In the genomic region with DNA sequence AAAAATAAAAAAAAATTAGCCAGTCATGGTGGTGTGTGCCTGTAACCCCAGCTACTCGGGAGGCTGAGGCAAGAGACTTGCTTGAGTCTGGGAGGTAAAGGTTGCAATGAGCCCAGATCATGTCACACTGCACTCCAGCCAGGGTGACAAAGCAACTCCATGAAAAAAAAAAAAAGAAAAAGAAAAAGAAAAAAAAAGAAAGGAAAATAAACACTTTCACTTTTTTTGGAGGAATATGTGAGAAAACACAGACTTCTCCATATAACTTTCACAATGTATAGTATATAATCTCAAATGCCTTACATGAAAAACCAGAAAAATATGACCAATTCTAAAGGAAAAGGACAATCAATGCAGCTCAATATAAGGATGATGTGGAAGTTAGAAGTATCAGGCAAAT, we compare ENCODE assay signal across 27 cellular contexts. TPM values are rescaled to one million over a fixed set of nuclear protein-coding genes. Genes with fewer than 3 reads are reported as not detected.
DNase-seq lines count a peak whose midpoint lies in the region; ATAC-seq and TF ChIP-seq lines count a peak whose summit lies in the region.
"Had no signal": no experiment of that assay in that cellular context is flagged by ENCODE, and none has a peak within 500 bp of the region (broad histone marks: within the 10 kb centered on the region; RNA-seq: fewer than 3 reads in every experiment).

No MANE protein-coding gene starts in this region.

- no peak overlapping the region for H3K4me3 Mint-ChIP-seq in activated T-cell treated with anti-CD3 and anti-CD28 coated beads, Interleukin-2, amount 50 U/mL, for 72 hours
- peak overlapping the region; percentile 71 for H3K4me3 Mint-ChIP-seq in memory B cell
- H3K4me3 Mint-ChIP-seq: CD14-positive monocyte had no signal

- H3K79me2 ChIP-seq in OCI-LY3 (ENCODE audit: low read length) = peaks cover 100% of the 10 kb centered on the region

- ATAC-seq in activated T-cell treated with anti-CD3 and anti-CD28 coated beads, Interleukin-2, amount 50 U/mL, for 72 hours (replicated peaks in 1 of 2) = no peak
- ATAC-seq in memory B cell (ENCODE audit: low read depth) (no peak), GM21423 (IDR thresholded peaks at IDR 0.05; ENCODE audit: unreplicated experiment) (no peak)
- ATAC-seq: HCT116 had no signal

- H2AFZ ChIP-seq in OCI-LY3 (ENCODE audit: low read depth, low read length) = no peak overlapping the region

- peaks cover 74% of the 10 kb centered on the region for H3K36me3 ChIP-seq in OCI-LY3 (replicated peaks; ENCODE audit: low read depth, low read length)
- H3K36me3 ChIP-seq: BE2C had no signal

- TF ChIP-seq CTCF in OCI-LY3 (IDR thresholded peaks at IDR 0.05; ENCODE audit: low read depth, low read length) = no peak

- peak overlapping the region; percentile 93 for H3K4me3 ChIP-seq in OCI-LY3 (ENCODE audit: low read length)
- H3K4me3 ChIP-seq: SK-N-MC had no signal

- no peaks in the 10 kb centered on the region for H3K9me3 ChIP-seq in OCI-LY3 (ENCODE audit: insufficient read depth, low read length)
- H3K9me3 ChIP-seq: BE2C had no signal

- DNase-seq in activated T-cell treated with anti-CD3 and anti-CD28 coated beads, Interleukin-2, amount 50 U/mL, for 72 hours = no peak
- no peak for DNase-seq in activated T-cell treated with anti-CD3 and anti-CD28 coated beads, Interleukin-2, amount 50 U/mL, for 48 hours
- no peak for DNase-seq in memory B cell (ENCODE audit: low spot score in 2 of 2)
- DNase-seq in hypothalamus (lab: John Stamatoyannopoulos, UW) = no peak
- no peak for DNase-seq in NCI-H69 (lab: John Stamatoyannopoulos, UW)
- DNase-seq in NCI-H2227 treated with DMSO at 0.1 percent for 48 hours (lab: John Stamatoyannopoulos, UW) = no peak
- DNase-seq: BE2C, Calu3, DMS79 treated with DMSO at 0.1 percent for 48 hours, Karpas-422, NCI-H1092 treated with DMSO at 0.1 percent for 48 hours, NCI-H1436 treated with DMSO at 0.1 percent for 48 hours, NCI-H1930, NCI-H2107, NCI-H446, NCI-H524 treated with DMSO at 0.1 percent for 48 hours, SIG-M5, SW 1271 had no signal

- H3K4me1 ChIP-seq in OCI-LY3 (ENCODE audit: low read length) = peaks cover 66% of the 10 kb centered on the region
- H3K4me1 ChIP-seq: BE2C had no signal

- peaks cover 49% of the 10 kb centered on the region for H3K4me1 Mint-ChIP-seq in activated T-cell treated with anti-CD3 and anti-CD28 coated beads, Interleukin-2, amount 50 U/mL, for 72 hours (ENCODE audit: low read depth)
- H3K4me1 Mint-ChIP-seq in memory B cell = peaks cover 42% of the 10 kb centered on the region

- peak overlapping the region; percentile 97 for H3K27ac ChIP-seq in OCI-LY3 (ENCODE audit: low read length)
- H3K27ac ChIP-seq: 22Rv1, HL-60, SK-N-MC had no signal

- peaks cover 2 to 5% of the 10 kb centered on the region in 2 donors for H3K36me3 Mint-ChIP-seq in activated T-cell treated with anti-CD3 and anti-CD28 coated beads, Interleukin-2, amount 50 U/mL, for 72 hours (ENCODE audit: insufficient read depth in 2 of 2)
- H3K36me3 Mint-ChIP-seq in memory B cell = peaks cover 26% of the 10 kb centered on the region

- H3K27ac Mint-ChIP-seq in activated T-cell treated with anti-CD3 and anti-CD28 coated beads, Interleukin-2, amount 50 U/mL, for 72 hours = peak overlapping the region; percentile 70
- peak overlapping the region; percentile 92 for H3K27ac Mint-ChIP-seq in memory B cell

- H3K27me3 ChIP-seq in OCI-LY3 (ENCODE audit: low read depth, low read length) = no peaks in the 10 kb centered on the region

- H3K9ac ChIP-seq in OCI-LY3 (ENCODE audit: low read length) = peak overlapping the region; percentile 95

- no peaks in the 10 kb centered on the region for H3K27me3 Mint-ChIP-seq in activated T-cell treated with anti-CD3 and anti-CD28 coated beads, Interleukin-2, amount 50 U/mL, for 72 hours (ENCODE audit: low read depth)
- no peaks in the 10 kb centered on the region for H3K27me3 Mint-ChIP-seq in memory B cell

- H3K9me3 Mint-ChIP-seq in activated T-cell treated with anti-CD3 and anti-CD28 coated beads, Interleukin-2, amount 50 U/mL, for 72 hours = no peaks in the 10 kb centered on the region
- no peaks in the 10 kb centered on the region for H3K9me3 Mint-ChIP-seq in memory B cell
- H3K9me3 Mint-ChIP-seq: CD14-positive monocyte had no signal

- peak overlapping the region; percentile 95 for H3K4me2 ChIP-seq in OCI-LY3 (ENCODE audit: low read length)

- H4K20me1 ChIP-seq in OCI-LY3 (ENCODE audit: insufficient read depth, low read length) = peaks cover 46% of the 10 kb centered on the region; the same call in 1 of the 2 replicates

RNA-seq across cellular contexts. Expression of gene CLECL1, which starts 8.9 kb away (rescaled TPM):
- 10 to 100 TPM; 11.5 to 13.8 TPM for total RNA-seq in activated T-cell treated with anti-CD3 and anti-CD28 coated beads, Interleukin-2, amount 50 U/mL, for 72 hours
- total RNA-seq: Calu3, H4, M059J had no signal

RNA-seq across cellular contexts. Expression of gene CD69, which starts 36.7 kb away (rescaled TPM):
- 100 to 1,000 TPM; 126 to 158 TPM for total RNA-seq in activated T-cell treated with anti-CD3 and anti-CD28 coated beads, Interleukin-2, amount 50 U/mL, for 72 hours
- total RNA-seq: H4 had no signal

RNA-seq across cellular contexts. Expression of gene CLEC2D, which starts 54.5 kb away (rescaled TPM):
- 100 to 1,000 TPM; 269 to 293 TPM for total RNA-seq in activated T-cell treated with anti-CD3 and anti-CD28 coated beads, Interleukin-2, amount 50 U/mL, for 72 hours
